Comparison of ENCODE assay signal across 8 cellular contexts in genomic region chr3:14371573-14372474, GRCh38. TPM values are rescaled to one million over a fixed set of nuclear protein-coding genes. Genes with fewer than 3 reads are reported as not detected.
DNase-seq lines count a peak whose midpoint lies in the region; ATAC-seq and TF ChIP-seq lines count a peak whose summit lies in the region.

No MANE protein-coding gene starts in this region.

- H4K20me1 ChIP-seq in KMS-11 (ENCODE audit: insufficient read depth), result no peaks in the 10 kb centered on the region

- no peaks in the 10 kb centered on the region for H3K79me2 ChIP-seq in KMS-11 (ENCODE audit: insufficient read depth, low read depth)

- H3K36me3 Mint-ChIP-seq in activated T-cell treated with anti-CD3 and anti-CD28 coated beads, Interleukin-2, amount 50 U/mL, for 24 hours (ENCODE audit: low read depth), result no peaks in the 10 kb centered on the region

- no peaks in the 10 kb centered on the region for H3K9me3 ChIP-seq in SJCRH30 (replicated peaks)

- H3K27me3 ChIP-seq in KMS-11 (ENCODE audit: insufficient read depth, low read depth) (no peaks in the 10 kb centered on the region), SJCRH30 (no peaks in the 10 kb centered on the region)

- ATAC-seq in GM18498 (IDR thresholded peaks at IDR 0.05; ENCODE audit: unreplicated experiment) (peak; percentile 46), HG02763 (IDR thresholded peaks at IDR 0.05; ENCODE audit: unreplicated experiment) (no peak)

- DNase-seq in SJCRH30 (peak; percentile 81 to 86), fibroblast of villous mesenchyme (ENCODE audit: low read depth) (peak; percentile 64), retinal pigment epithelial cell (ENCODE audit: low read depth) (peak; percentile 33), ecto neural progenitor cell (ENCODE audit: low spot score) (no peak)
- no peak for DNase-seq in activated T-cell treated with anti-CD3 and anti-CD28 coated beads, Interleukin-2, amount 50 U/mL, for 24 hours

- peak overlapping the region; percentile 14; the same call in 1 of the 2 replicates for H2AFZ ChIP-seq in KMS-11 (ENCODE audit: low read depth)

- no peak overlapping the region for H3K27ac Mint-ChIP-seq in activated T-cell treated with anti-CD3 and anti-CD28 coated beads, Interleukin-2, amount 50 U/mL, for 24 hours

- no peak overlapping the region for H3K9ac ChIP-seq in KMS-11

- H3K27me3 Mint-ChIP-seq in activated T-cell treated with anti-CD3 and anti-CD28 coated beads, Interleukin-2, amount 50 U/mL, for 24 hours, result no peaks in the 10 kb centered on the region

- H3K4me1 Mint-ChIP-seq in activated T-cell treated with anti-CD3 and anti-CD28 coated beads, Interleukin-2, amount 50 U/mL, for 24 hours (ENCODE audit: low read depth), result peaks cover 2% of the 10 kb centered on the region

- H3K9me3 Mint-ChIP-seq in activated T-cell treated with anti-CD3 and anti-CD28 coated beads, Interleukin-2, amount 50 U/mL, for 24 hours, result no peaks in the 10 kb centered on the region

- H3K4me3 ChIP-seq in KMS-11 (IDR thresholded peaks at IDR 0.05; ENCODE audit: insufficient read depth, low read depth, low read length) (no peak overlapping the region), SJCRH30 (no peak overlapping the region), fibroblast of villous mesenchyme (ENCODE audit: low read depth, low read length) (no peak overlapping the region), retinal pigment epithelial cell (ENCODE audit: low read length) (no peak overlapping the region)

- H3K4me1 ChIP-seq in KMS-11 (ENCODE audit: low read depth, poor library complexity, severe bottlenecking) (peaks cover 12% of the 10 kb centered on the region), SJCRH30 (peaks cover 59% of the 10 kb centered on the region)

- no peak overlapping the region for H3K4me3 Mint-ChIP-seq in activated T-cell treated with anti-CD3 and anti-CD28 coated beads, Interleukin-2, amount 50 U/mL, for 24 hours

- H3K36me3 ChIP-seq in KMS-11 (ENCODE audit: insufficient read depth) (no peaks in the 10 kb centered on the region), SJCRH30 (no peaks in the 10 kb centered on the region)

- TF ChIP-seq CTCF in KMS-11 (conservative IDR thresholded peaks at IDR 0.05; ENCODE audit: low read depth, low read length), result no peak
- no peak for TF ChIP-seq CTCF in fibroblast of villous mesenchyme (IDR thresholded peaks at IDR 0.05; ENCODE audit: insufficient read depth, low read depth, low read length)
- TF ChIP-seq CTCF in retinal pigment epithelial cell (conservative IDR thresholded peaks at IDR 0.05; ENCODE audit: low read depth, low read length), result peak; percentile 31

- no peak overlapping the region for H3K4me2 ChIP-seq in KMS-11

- H3K27ac ChIP-seq in KMS-11 (no peak overlapping the region), SJCRH30 (peak overlapping the region; percentile 49)

RNA-seq across cellular contexts. Expression of gene SLC6A6, which starts 30.6 kb away (rescaled TPM):
- 10.5 and 10.9 TPM in 2 replicates for total RNA-seq in SJCRH30 (2014; rRNA removed; shearing (Covaris generic))
- total RNA-seq in fibroblast of villous mesenchyme, result 33.2 and 36.1 TPM in 2 replicates

Comparison
In these comparisons a context has a peak if more than half of its experiments do, and no peak if none do; other contexts are left out.
1. DNase-seq: peak in SJCRH30 (2 of 2), fibroblast of villous mesenchyme (single experiment) and retinal pigment epithelial cell (single experiment); none in activated T-cell treated with anti-CD3 and anti-CD28 coated beads, Interleukin-2, amount 50 U/mL, for 24 hours (single experiment) and ecto neural progenitor cell (single experiment).